ENCODE assay signal across 21 cellular contexts in genomic region chr16:27880312-27880711, GRCh38.
DNase-seq lines count a peak whose midpoint lies in the region; ATAC-seq and TF ChIP-seq lines count a peak whose summit lies in the region.
"Had no signal": no experiment of that assay in that cellular context is flagged by ENCODE, and none has a peak within 500 bp of the region (broad histone marks: within the 10 kb centered on the region; RNA-seq: fewer than 3 reads in every experiment).

No MANE protein-coding gene starts in this region.

- POLR2A ChIA-PET in SK-N-SH (lab: Yijun Ruan, JAX) = interaction anchor here (1.0 kb wide), 1 partner anchor 349 kb away, joined by 3 read pairs; no protein-coding TSS in a partner anchor
- POLR2A ChIA-PET in HEK293 (lab: Yijun Ruan, JAX) = no interaction called here
- POLR2A ChIA-PET in Panc1 (lab: Charles Lee) = no interaction called here

- H3K27me3 ChIP-seq in SK-N-SH (ENCODE audit: insufficient read depth) (no peaks in the 10 kb centered on the region), Panc1 (ENCODE audit: control insufficient read depth, insufficient read depth, low read length) (no peaks in the 10 kb centered on the region)
- H3K27me3 ChIP-seq: BE2C; BLaER1 treated with 17β-estradiol and CSF1 and Interleukin-3, amounts not matched to agents 10 nM and 100 nM had no signal

- H3K27ac Mint-ChIP-seq in stimulated activated naive CD8-positive, alpha-beta T cell treated with anti-CD3 and anti-CD28 coated beads, Interleukin-15, amount 100 ng/mL, for 72 hours = no peak overlapping the region
- H3K27ac Mint-ChIP-seq: CD4-positive, alpha-beta memory T cell; GM23338 had no signal

- H3K9me2 ChIP-seq in SK-N-SH = no peaks in the 10 kb centered on the region

- intact Hi-C loops in Panc1 (cut with micrococcal nuclease; ENCODE audit: unreplicated experiment) = no loop called here

- H3K4me1 ChIP-seq in SK-N-SH (ENCODE audit: control insufficient read depth in 1 of 2, insufficient read depth in 2 of 2, low read depth in 1 of 2, low read length in 1 of 2) (peaks cover 0 to 14% of the 10 kb centered on the region in 2 experiments; a peak in 1 of 4 replicates), HEK293 (ENCODE audit: control insufficient read depth, insufficient read depth, low read length) (no peaks in the 10 kb centered on the region), Panc1 (ENCODE audit: control insufficient read depth, insufficient read depth, low read length) (0 out of 2 replicates have a peak, but pooled peaks cover 3% of the 10 kb centered on the region)
- H3K4me1 ChIP-seq: A549; BE2C; BLaER1 treated with 17β-estradiol and CSF1 and Interleukin-3, amounts not matched to agents 10 nM and 100 nM; HAP-1 had no signal

- TF ChIP-seq CTCF in SK-N-SH (IDR thresholded peaks at IDR 0.05) (no peak), HEK293 (tag by site-specific recombination; IDR thresholded peaks at IDR 0.05) (no peak), Panc1 (IDR thresholded peaks at IDR 0.05) (no peak)

- peak; percentile 41 for DNase-seq in SK-N-SH
- no peak for DNase-seq in Panc1 (ENCODE audit: low read depth, low spot score)
- DNase-seq in substantia nigra (lab: John Stamatoyannopoulos, UW) = no peak
- no peak for DNase-seq in stimulated activated naive CD8-positive, alpha-beta T cell treated with anti-CD3 and anti-CD28 coated beads, Interleukin-15, amount 100 ng/mL, for 72 hours
- DNase-seq: 8988T; ACHN; AML-193; BE2C; Calu3; CD4-positive, alpha-beta memory T cell; COR-L47; DMS53; DMS79 treated with DMSO at 0.1 percent for 48 hours; GF-D8 had no signal

- ATAC-seq in SK-N-SH treated with all-trans-retinoic acid at 6 μM for 48 hours (no peak), Panc1 (peak; percentile 68; the same call in 1 of the 2 replicates), HG03135 (IDR thresholded peaks at IDR 0.05; ENCODE audit: unreplicated experiment) (no peak)
- ATAC-seq in stimulated activated naive CD8-positive, alpha-beta T cell treated with anti-CD3 and anti-CD28 coated beads, Interleukin-15, amount 100 ng/mL, for 72 hours = no peak
- ATAC-seq: A549, GM23338 had no signal

- no peaks in the 10 kb centered on the region for H3K79me2 ChIP-seq in SK-N-SH (ENCODE audit: insufficient read depth)

- no peak overlapping the region for H3K9ac ChIP-seq in SK-N-SH
- H3K9ac ChIP-seq: BLaER1 treated with 17β-estradiol and CSF1 and Interleukin-3, amounts not matched to agents 10 nM and 100 nM had no signal

- H3K27ac ChIP-seq in SK-N-SH (ENCODE audit: low read depth in 2 of 2, low read length in 1 of 2) (peak overlapping the region in 1 of 2 experiments; percentile 72; a peak in 2 of 4 replicates), HEK293 (ENCODE audit: extremely low read depth, low read depth, low read length) (no peak overlapping the region), Panc1 (ENCODE audit: low read length) (no peak overlapping the region), substantia nigra (ENCODE audit: low read depth, low read length, poor library complexity, severe bottlenecking) (no peak overlapping the region)
- H3K27ac ChIP-seq: A549; BLaER1 treated with 17β-estradiol and CSF1 and Interleukin-3, amounts not matched to agents 10 nM and 100 nM had no signal

- no peaks in the 10 kb centered on the region for H4K20me1 ChIP-seq in SK-N-SH (ENCODE audit: insufficient read depth)
- H4K20me1 ChIP-seq: BLaER1 treated with 17β-estradiol and CSF1 and Interleukin-3, amounts not matched to agents 10 nM and 100 nM had no signal

- no peaks in the 10 kb centered on the region for H3K4me1 Mint-ChIP-seq in stimulated activated naive CD8-positive, alpha-beta T cell treated with anti-CD3 and anti-CD28 coated beads, Interleukin-15, amount 100 ng/mL, for 72 hours
- H3K4me1 Mint-ChIP-seq: CD4-positive, alpha-beta memory T cell; GM23338 had no signal

- no TSS peak for BruUV-seq in Panc1 (replicated peaks; lab: Mats Ljungman, UMichigan)

- CTCF ChIA-PET in SK-N-SH (lab: Yijun Ruan, JAX) = interaction anchor here (0.7 to 1.4 kb wide), 3 partner anchors 13 to 190 kb away, joined by 5 to 7 read pairs (median 6); no protein-coding TSS in a partner anchor
- CTCF ChIA-PET in HEK293 (lab: Yijun Ruan, JAX) = interaction anchor here (0.6 kb wide), 1 partner anchor 312 kb away, joined by 4 read pairs; no protein-coding TSS in a partner anchor
- CTCF ChIA-PET in Panc1 (lab: Charles Lee) = no interaction called here

- peaks cover 14 to 38% of the 10 kb centered on the region in 2 donors for H3K9me3 Mint-ChIP-seq in stimulated activated naive CD8-positive, alpha-beta T cell treated with anti-CD3 and anti-CD28 coated beads, Interleukin-15, amount 100 ng/mL, for 72 hours

- TF ChIP-seq EP300 in SK-N-SH (IDR thresholded peaks at IDR 0.05; ENCODE audit: borderline replicate concordance in 1 of 2, low read depth in 1 of 2, low read length in 1 of 2) = no peak

- WGBS in SK-N-SH (ENCODE audit: low lambda C conversion rate) = 0% methylated on average over 2 of the region's 2 CpGs

- H3K9me3 ChIP-seq in SK-N-SH = no peaks in the 10 kb centered on the region
- no peaks in the 10 kb centered on the region for H3K9me3 ChIP-seq in HEK293 (ENCODE audit: control insufficient read depth, insufficient read depth, low read depth, low read length)
- H3K9me3 ChIP-seq in Panc1 (ENCODE audit: control insufficient read depth, insufficient read depth, low read depth, low read length) = no peaks in the 10 kb centered on the region
- H3K9me3 ChIP-seq: A549, BE2C, HAP-1 had no signal

- in situ Hi-C loops in Panc1 (cut with HindIII; ENCODE audit: low pct_unique_long_range_greater_than_20kb, low sequenced_read_pairs) = no loop called here

- H3F3A ChIP-seq in SK-N-SH (replicated peaks; ENCODE audit: insufficient read depth) = no peaks in the 10 kb centered on the region

- no peak overlapping the region for H3K4me3 ChIP-seq in SK-N-SH (ENCODE audit: low read depth in 2 of 2, low read length in 1 of 2)
- no peak overlapping the region for H3K4me3 ChIP-seq in HEK293 (ENCODE audit: low read depth, low read length)
- no peak overlapping the region for H3K4me3 ChIP-seq in Panc1 (ENCODE audit: low read depth in 2 of 2, low read length in 2 of 2)
- H3K4me3 ChIP-seq: A549; BLaER1 treated with 17β-estradiol and CSF1 and Interleukin-3, amounts not matched to agents 10 nM and 100 nM; GM23338; HAP-1 had no signal

- no peak for TF ChIP-seq RAD21 in SK-N-SH (IDR thresholded peaks at IDR 0.05; ENCODE audit: low read length)

- no peak overlapping the region for H2AFZ ChIP-seq in SK-N-SH (ENCODE audit: low read depth)
- H2AFZ ChIP-seq: GM23338 had no signal

- H3K4me3 Mint-ChIP-seq in stimulated activated naive CD8-positive, alpha-beta T cell treated with anti-CD3 and anti-CD28 coated beads, Interleukin-15, amount 100 ng/mL, for 72 hours = no peak overlapping the region
- H3K4me3 Mint-ChIP-seq: CD4-positive, alpha-beta memory T cell; GM23338 had no signal

- peaks cover 20% of the 10 kb centered on the region for H3K27me3 Mint-ChIP-seq in stimulated activated naive CD8-positive, alpha-beta T cell treated with anti-CD3 and anti-CD28 coated beads, Interleukin-15, amount 100 ng/mL, for 72 hours

- H3K4me2 ChIP-seq in SK-N-SH = no peak overlapping the region
- H3K4me2 ChIP-seq: A549; BLaER1 treated with 17β-estradiol and CSF1 and Interleukin-3, amounts not matched to agents 10 nM and 100 nM; GM23338 had no signal

- no peaks in the 10 kb centered on the region for H3K36me3 ChIP-seq in SK-N-SH (replicated peaks in 1 of 2; ENCODE audit: control insufficient read depth in 1 of 2, insufficient read depth in 2 of 2, low read length in 1 of 2)
- no peaks in the 10 kb centered on the region for H3K36me3 ChIP-seq in HEK293 (ENCODE audit: control insufficient read depth in 2 of 2, insufficient read depth in 1 of 2, low read length in 2 of 2)
- H3K36me3 ChIP-seq in Panc1 (ENCODE audit: control insufficient read depth, insufficient read depth, low read length) = no peaks in the 10 kb centered on the region
- H3K36me3 ChIP-seq: BE2C; BLaER1 treated with 17β-estradiol and CSF1 and Interleukin-3, amounts not matched to agents 10 nM and 100 nM; HAP-1 had no signal

TF ChIP-seq in SK-N-SH, 30 proteins besides CTCF, POLR2A, EP300 and RAD21 (continues in another document):
- TF ChIP-seq MXI1 (IDR thresholded peaks at IDR 0.05; ENCODE audit: low read depth, low read length) (no peak), IRF3 (IDR thresholded peaks at IDR 0.05; ENCODE audit: low read depth, low read length) (no peak)

TF ChIP-seq in SK-N-SH treated with all-trans-retinoic acid at 6 μM for 48 hours, 23 proteins besides CTCF, POLR2A, EP300 and RAD21 (continues in another document):
- TF ChIP-seq POU6F1 (CRISPR knock-in tag; IDR thresholded peaks at IDR 0.05; ENCODE audit: borderline replicate concordance, low read depth) (no peak), PPARA (CRISPR knock-in tag; IDR thresholded peaks at IDR 0.05; ENCODE audit: borderline replicate concordance) (no peak)

TF ChIP-seq in HEK293, 187 proteins besides CTCF, POLR2A, EP300 and RAD21:
- TF ChIP-seq ZIC2 (tag by site-specific recombination; IDR thresholded peaks at IDR 0.05) (peak; percentile 86), GLIS1 (tag by site-specific recombination; IDR thresholded peaks at IDR 0.05) (0 out of 2 replicates have a peak, but pooled peaks have one; percentile 28), ZNF175 (tag by site-specific recombination; IDR thresholded peaks at IDR 0.05) (no peak), ZNF658 (tag by site-specific recombination; IDR thresholded peaks at IDR 0.05) (no peak), ZNF768 (tag by site-specific recombination; IDR thresholded peaks at IDR 0.05) (no peak)
